20 cellular contexts compared by ENCODE assay signal in the genomic region with DNA sequence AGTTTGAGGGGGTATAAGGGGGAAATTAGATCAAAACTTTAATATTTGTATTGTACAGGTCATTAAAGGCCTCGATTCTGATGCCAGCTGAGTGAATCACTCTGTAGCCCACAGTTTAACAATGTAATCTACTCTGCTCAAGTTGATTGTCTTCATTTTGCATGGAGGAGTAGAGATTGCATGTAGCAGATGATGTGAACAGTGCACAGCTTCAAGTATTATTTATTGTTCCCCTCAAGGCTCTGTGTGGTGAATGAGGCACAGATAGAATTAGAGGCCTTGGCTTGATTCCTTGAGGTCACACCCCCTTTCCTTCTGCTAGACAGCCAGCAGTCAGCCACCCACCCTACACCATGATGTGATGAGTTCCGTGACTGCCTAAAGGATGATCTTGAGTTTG. TPM values are rescaled to one million over a fixed set of nuclear protein-coding genes. Genes with fewer than 3 reads are reported as not detected.
"Had no signal": no experiment of that assay in that cellular context is flagged by ENCODE, and none has a peak within 500 bp of the region (broad histone marks: within the 10 kb centered on the region; RNA-seq: fewer than 3 reads in every experiment).

No MANE protein-coding gene starts in this region.

- H3K4me3 ChIP-seq: body of pancreas, neural progenitor cell, right lobe of liver, thyroid gland, uterus had no signal

- H2AFZ ChIP-seq: neural progenitor cell had no signal

- H3K9ac ChIP-seq: neural progenitor cell had no signal

- H3K4me2 ChIP-seq: neural progenitor cell had no signal

- H3K27ac ChIP-seq: body of pancreas, neural progenitor cell, right lobe of liver, thyroid gland, uterus had no signal

- H3K4me1 ChIP-seq: body of pancreas, neural progenitor cell, thyroid gland, uterus had no signal

- ATAC-seq: activated CD4-positive, CD25-positive, alpha-beta regulatory T cell treated with anti-CD3 and anti-CD28 coated beads, Interleukin-2, amount 50 U/mL, for 24 hours; body of pancreas; left ventricle myocardium superior; right lobe of liver; SK-N-SH treated with all-trans-retinoic acid at 6 μM for 48 hours; T-cell had no signal

- DNase-seq: activated CD4-positive, alpha-beta T cell treated with anti-CD3 and anti-CD28 coated beads, Interleukin-2, amount 50 U/mL, for 4 hours; activated naive CD4-positive, alpha-beta T cell treated with Interleukin-2 at 50 U/mL for 16 hours; activated naive CD8-positive, alpha-beta T cell treated with anti-CD3 and anti-CD28 coated beads, Interleukin-2, amount 10 ng/mL, durations not matched to agents 7 days and 5 days; activated T-cell treated with anti-CD3 and anti-CD28 coated beads for 4 hours; body of pancreas; caudate nucleus; immature natural killer cell; kidney glomerular epithelial cell; left ventricle myocardium superior; naive B cell; right lobe of liver; stimulated activated naive CD4-positive, alpha-beta T cell; T-cell; T1000; thyroid gland; uterus had no signal

- H3K27me3 ChIP-seq: body of pancreas, neural progenitor cell, right lobe of liver, thyroid gland, uterus had no signal

- H3K36me3 ChIP-seq: neural progenitor cell, right lobe of liver, thyroid gland, uterus had no signal

- H3K9me3 ChIP-seq: body of pancreas, right lobe of liver, thyroid gland, uterus had no signal

RNA-seq across cellular contexts. Expression of a gene that starts 38.1 kb away (rescaled TPM):
- total RNA-seq: body of pancreas, epithelial cell of proximal tubule had no signal
